Comparison of ENCODE assay signal across 41 cellular contexts in genomic region chr11:33946930-33947329, GRCh38. TPM values are rescaled to one million over a fixed set of nuclear protein-coding genes. Genes with fewer than 3 reads are reported as not detected.
"Had no signal": no experiment of that assay in that cellular context is flagged by ENCODE, and none has a peak within 500 bp of the region (broad histone marks: within the 10 kb centered on the region; RNA-seq: fewer than 3 reads in every experiment).

No MANE protein-coding gene starts in this region.

- H3K4me1 ChIP-seq: adrenal gland, body of pancreas, breast epithelium had no signal

- H3K27me3 ChIP-seq: adrenal gland, ascending aorta, body of pancreas, brain microvascular endothelial cell, breast epithelium, cardiac muscle cell had no signal

- H3K27me3 Mint-ChIP-seq: activated naive CD4-positive, alpha-beta T cell treated with anti-CD3 and anti-CD28 coated beads, Interleukin-2, amount 50 U/mL, for 24 hours; activated naive CD8-positive, alpha-beta T cell treated with anti-CD3 and anti-CD28 coated beads for 36 hours had no signal

- FAIRE-seq: astrocyte, bronchial epithelial cell had no signal

- H3K9me3 ChIP-seq: adrenal gland, ascending aorta, body of pancreas, breast epithelium had no signal

- H3K27ac ChIP-seq: adrenal gland, ascending aorta, body of pancreas, brain microvascular endothelial cell, breast epithelium had no signal

- H3K4me1 Mint-ChIP-seq: activated naive CD4-positive, alpha-beta T cell treated with anti-CD3 and anti-CD28 coated beads, Interleukin-2, amount 10 ng/mL, durations not matched to agents 7 days and 5 days; activated naive CD4-positive, alpha-beta T cell treated with anti-CD3 and anti-CD28 coated beads, Interleukin-2, amount 50 U/mL, for 24 hours; activated naive CD8-positive, alpha-beta T cell treated with anti-CD3 and anti-CD28 coated beads for 36 hours; activated naive CD8-positive, alpha-beta T cell treated with anti-CD3 and anti-CD28 coated beads, Interleukin-2, amount 10 ng/mL, durations not matched to agents 7 days and 5 days; activated T-helper 17 cell treated with anti-CD3 and anti-CD28 coated beads, Interleukin-2, amount 50 U/mL, for 72 hours; central memory CD8-positive, alpha-beta T cell had no signal

- ATAC-seq: activated naive CD4-positive, alpha-beta T cell treated with anti-CD3 and anti-CD28 coated beads, Interleukin-2, amount 50 U/mL, for 72 hours; activated naive CD8-positive, alpha-beta T cell treated with anti-CD3 and anti-CD28 coated beads, Interleukin-2, amount 50 U/mL, for 24 hours; activated T-cell treated with anti-CD3 and anti-CD28 coated beads, Interleukin-2, amount 50 U/mL, for 4 hours; activated T-cell treated with anti-CD3 and anti-CD28 coated beads, Interleukin-2, amount 50 U/mL, for 72 hours; activated T-helper 17 cell treated with anti-CD3 and anti-CD28 coated beads, Interleukin-2, amount 50 U/mL, for 72 hours; body of pancreas had no signal

- H3K36me3 Mint-ChIP-seq: activated naive CD4-positive, alpha-beta T cell treated with anti-CD3 and anti-CD28 coated beads, Interleukin-2, amount 10 ng/mL, durations not matched to agents 7 days and 5 days; activated naive CD4-positive, alpha-beta T cell treated with anti-CD3 and anti-CD28 coated beads, Interleukin-2, amount 50 U/mL, for 24 hours; activated naive CD4-positive, alpha-beta T cell treated with anti-CD3 and anti-CD28 coated beads, Interleukin-2, amount 50 U/mL, for 72 hours; activated naive CD8-positive, alpha-beta T cell; activated naive CD8-positive, alpha-beta T cell treated with anti-CD3 and anti-CD28 coated beads for 36 hours; activated naive CD8-positive, alpha-beta T cell treated with anti-CD3 and anti-CD28 coated beads, Interleukin-2, amount 10 ng/mL, durations not matched to agents 7 days and 5 days; brain had no signal

- H3K4me3 Mint-ChIP-seq: activated naive CD4-positive, alpha-beta T cell treated with anti-CD3 and anti-CD28 coated beads for 36 hours; activated naive CD4-positive, alpha-beta T cell treated with anti-CD3 and anti-CD28 coated beads, Interleukin-2, amount 10 ng/mL, durations not matched to agents 7 days and 5 days; activated naive CD4-positive, alpha-beta T cell treated with anti-CD3 and anti-CD28 coated beads, Interleukin-2, amount 50 U/mL, for 24 hours; activated naive CD8-positive, alpha-beta T cell; activated naive CD8-positive, alpha-beta T cell treated with anti-CD3 and anti-CD28 coated beads for 36 hours; activated naive CD8-positive, alpha-beta T cell treated with anti-CD3 and anti-CD28 coated beads, Interleukin-2, amount 10 ng/mL, durations not matched to agents 7 days and 5 days; activated naive CD8-positive, alpha-beta T cell treated with anti-CD3 and anti-CD28 coated beads, Interleukin-2, amount 50 U/mL, for 24 hours; activated T-cell treated with anti-CD3 and anti-CD28 coated beads, Interleukin-2, amount 50 U/mL, for 24 hours; activated T-cell treated with anti-CD3 and anti-CD28 coated beads, Interleukin-2, amount 50 U/mL, for 4 hours; activated T-cell treated with anti-CD3 and anti-CD28 coated beads, Interleukin-2, amount 50 U/mL, for 72 hours; activated T-helper 1 cell treated with anti-CD3 and anti-CD28 coated beads, Interleukin-12 subunit alpha, Interleukin-12 subunit beta, Interleukin-2, Interleukin-4 antibody, amounts not matched to agents 30 ng/mL and 10 ng/mL and 1 ng/mL, durations not matched to agents 14 hours and 24 hours and 36 hours; activated T-helper 17 cell treated with anti-CD3 and anti-CD28 coated beads, Interleukin-2, amount 50 U/mL, for 72 hours; brain; central memory CD8-positive, alpha-beta T cell had no signal

- H3K9me3 Mint-ChIP-seq: activated naive CD4-positive, alpha-beta T cell treated with anti-CD3 and anti-CD28 coated beads for 36 hours; activated naive CD4-positive, alpha-beta T cell treated with anti-CD3 and anti-CD28 coated beads, Interleukin-2, amount 10 ng/mL, durations not matched to agents 7 days and 5 days; activated naive CD4-positive, alpha-beta T cell treated with anti-CD3 and anti-CD28 coated beads, Interleukin-2, amount 50 U/mL, for 24 hours; activated naive CD4-positive, alpha-beta T cell treated with anti-CD3 and anti-CD28 coated beads, Interleukin-2, amount 50 U/mL, for 72 hours; activated naive CD8-positive, alpha-beta T cell treated with anti-CD3 and anti-CD28 coated beads for 36 hours; activated naive CD8-positive, alpha-beta T cell treated with anti-CD3 and anti-CD28 coated beads, Interleukin-2, amount 10 ng/mL, durations not matched to agents 7 days and 5 days; activated naive CD8-positive, alpha-beta T cell treated with anti-CD3 and anti-CD28 coated beads, Interleukin-2, amount 50 U/mL, for 24 hours; activated T-cell treated with anti-CD3 and anti-CD28 coated beads, Interleukin-2, amount 50 U/mL, for 24 hours; activated T-cell treated with anti-CD3 and anti-CD28 coated beads, Interleukin-2, amount 50 U/mL, for 4 hours; activated T-cell treated with anti-CD3 and anti-CD28 coated beads, Interleukin-2, amount 50 U/mL, for 72 hours; activated T-helper 1 cell treated with anti-CD3 and anti-CD28 coated beads, Interleukin-12 subunit alpha, Interleukin-12 subunit beta, Interleukin-2, Interleukin-4 antibody, amounts not matched to agents 30 ng/mL and 10 ng/mL and 1 ng/mL, durations not matched to agents 14 hours and 24 hours and 36 hours; activated T-helper 17 cell treated with anti-CD3 and anti-CD28 coated beads, Interleukin-2, amount 50 U/mL, for 72 hours; activated T-helper 2 cell treated with anti-CD3 and anti-CD28 coated beads, Interferon-gamma antibody, Interleukin-2, Interleukin-4, amounts not matched to agents 10 μg/mL and 5 μg/mL and 100 μg/mL, durations not matched to agents 14 hours and 24 hours and 36 hours; central memory CD8-positive, alpha-beta T cell had no signal

- H3K36me3 ChIP-seq: adrenal gland, ascending aorta, brain microvascular endothelial cell, breast epithelium, cardiac muscle cell had no signal

- H3K4me3 ChIP-seq: adrenal gland, ascending aorta, body of pancreas, breast epithelium, cardiac muscle cell had no signal

- H3K27ac Mint-ChIP-seq: activated naive CD4-positive, alpha-beta T cell treated with anti-CD3 and anti-CD28 coated beads for 36 hours; activated naive CD4-positive, alpha-beta T cell treated with anti-CD3 and anti-CD28 coated beads, Interleukin-2, amount 10 ng/mL, durations not matched to agents 7 days and 5 days; activated naive CD4-positive, alpha-beta T cell treated with anti-CD3 and anti-CD28 coated beads, Interleukin-2, amount 50 U/mL, for 24 hours; activated naive CD4-positive, alpha-beta T cell treated with anti-CD3 and anti-CD28 coated beads, Interleukin-2, amount 50 U/mL, for 72 hours; activated naive CD8-positive, alpha-beta T cell; activated naive CD8-positive, alpha-beta T cell treated with anti-CD3 and anti-CD28 coated beads for 36 hours; activated naive CD8-positive, alpha-beta T cell treated with anti-CD3 and anti-CD28 coated beads, Interleukin-2, amount 10 ng/mL, durations not matched to agents 7 days and 5 days; activated naive CD8-positive, alpha-beta T cell treated with anti-CD3 and anti-CD28 coated beads, Interleukin-2, amount 50 U/mL, for 24 hours; activated T-cell treated with anti-CD3 and anti-CD28 coated beads, Interleukin-2, amount 50 U/mL, for 24 hours; activated T-cell treated with anti-CD3 and anti-CD28 coated beads, Interleukin-2, amount 50 U/mL, for 72 hours; activated T-helper 1 cell treated with anti-CD3 and anti-CD28 coated beads, Interleukin-12 subunit alpha, Interleukin-12 subunit beta, Interleukin-2, Interleukin-4 antibody, amounts not matched to agents 30 ng/mL and 10 ng/mL and 1 ng/mL, durations not matched to agents 14 hours and 24 hours and 36 hours; activated T-helper 17 cell treated with anti-CD3 and anti-CD28 coated beads, Interleukin-2, amount 50 U/mL, for 72 hours; activated T-helper 2 cell treated with anti-CD3 and anti-CD28 coated beads, Interferon-gamma antibody, Interleukin-2, Interleukin-4, amounts not matched to agents 10 μg/mL and 5 μg/mL and 100 μg/mL, durations not matched to agents 14 hours and 24 hours and 36 hours had no signal

- DNase-seq: activated effector memory CD4-positive, alpha-beta T cell treated with anti-CD3 and anti-CD28 coated beads, Interleukin-2, amount 50 U/mL, for 16 hours; activated effector memory CD4-positive, alpha-beta T cell treated with Interleukin-2 at 50 U/mL for 16 hours; activated gamma-delta T cell; activated gamma-delta T cell treated with Interleukin-2 at 50 U/mL for 16 hours; activated naive CD4-positive, alpha-beta T cell; activated naive CD4-positive, alpha-beta T cell treated with anti-CD3 and anti-CD28 coated beads for 36 hours; activated naive CD4-positive, alpha-beta T cell treated with anti-CD3 and anti-CD28 coated beads, Interleukin-2, amount 10 ng/mL, durations not matched to agents 7 days and 5 days; activated naive CD4-positive, alpha-beta T cell treated with anti-CD3 and anti-CD28 coated beads, Interleukin-2, amount 50 U/mL, for 16 hours; activated naive CD4-positive, alpha-beta T cell treated with Interleukin-2 at 50 U/mL for 16 hours; activated naive CD8-positive, alpha-beta T cell treated with anti-CD3 and anti-CD28 coated beads for 36 hours; activated naive CD8-positive, alpha-beta T cell treated with anti-CD3 and anti-CD28 coated beads, Interleukin-2, amount 10 ng/mL, durations not matched to agents 7 days and 5 days; activated naive CD8-positive, alpha-beta T cell treated with anti-CD3 and anti-CD28 coated beads, Interleukin-2, amount 50 U/mL, for 24 hours; activated T-cell treated with anti-CD3 and anti-CD28 coated beads, Interleukin-2, amount 50 U/mL, for 1 hour; activated T-cell treated with anti-CD3 and anti-CD28 coated beads, Interleukin-2, amount 50 U/mL, for 24 hours; activated T-cell treated with anti-CD3 and anti-CD28 coated beads, Interleukin-2, amount 50 U/mL, for 4 hours; activated T-cell treated with anti-CD3 and anti-CD28 coated beads, Interleukin-2, amount 50 U/mL, for 48 hours; activated T-cell treated with anti-CD3 and anti-CD28 coated beads, Interleukin-2, amount 50 U/mL, for 72 hours; adrenal gland; amniotic stem cell; amygdala; anterior cingulate cortex; aorta; body of pancreas; brain microvascular endothelial cell; caudate nucleus; central memory CD4-positive, alpha-beta T cell; cerebellar nuclear complex had no signal

RNA-seq across cellular contexts. Expression of gene LMO2, which starts 55.1 kb away (rescaled TPM):
- total RNA-seq: activated naive CD4-positive, alpha-beta T cell treated with anti-CD3 and anti-CD28 coated beads for 36 hours; activated naive CD4-positive, alpha-beta T cell treated with anti-CD3 and anti-CD28 coated beads, Interleukin-2, amount 50 U/mL, for 72 hours; activated T-cell treated with anti-CD3 and anti-CD28 coated beads, Interleukin-2, amount 50 U/mL, for 72 hours; activated T-helper 1 cell treated with anti-CD3 and anti-CD28 coated beads, Interleukin-12 subunit alpha, Interleukin-12 subunit beta, Interleukin-2, Interleukin-4 antibody, amounts not matched to agents 30 ng/mL and 10 ng/mL and 1 ng/mL, durations not matched to agents 14 hours and 24 hours and 36 hours; activated T-helper 17 cell treated with anti-CD3 and anti-CD28 coated beads, Interleukin-2, amount 50 U/mL, for 72 hours; activated T-helper 2 cell treated with anti-CD3 and anti-CD28 coated beads, Interferon-gamma antibody, Interleukin-2, Interleukin-4, amounts not matched to agents 10 μg/mL and 5 μg/mL and 100 μg/mL, durations not matched to agents 14 hours and 24 hours and 36 hours; chondrocyte had no signal
